ENCODE assay signal across 8 cellular contexts in the genomic region with DNA sequence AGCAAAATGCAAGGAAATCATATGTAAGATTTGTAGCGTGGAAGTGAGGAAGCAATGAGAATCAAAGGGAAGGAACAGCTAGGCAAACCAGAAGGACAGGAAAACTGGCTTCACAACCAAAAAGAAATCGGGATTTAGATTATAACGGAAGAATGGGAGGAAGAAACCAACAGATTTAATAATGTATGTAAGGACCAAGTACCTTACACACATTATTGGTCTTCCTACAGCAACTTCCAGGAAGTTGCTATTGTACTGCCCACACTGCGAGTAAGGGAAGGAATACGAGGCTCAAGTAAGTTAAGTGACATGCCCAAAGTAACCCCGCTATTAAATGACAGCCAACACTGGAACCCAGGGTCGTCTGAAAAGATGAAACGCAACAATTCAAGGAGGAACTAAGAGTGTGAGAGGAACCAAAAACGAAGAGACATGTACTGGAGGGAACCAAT. TPM values are rescaled to one million over a fixed set of nuclear protein-coding genes. Genes with fewer than 3 reads are reported as not detected.
A peak's percentile ranks its signal among the peaks of the same experiment; 100 is the strongest.
DNase-seq lines count a peak whose midpoint lies in the region; FAIRE-seq and TF ChIP-seq lines count a peak whose summit lies in the region.

No MANE protein-coding gene starts in this region.

- peak overlapping the region; percentile 100 for H3K27ac ChIP-seq in WERI-Rb-1
- H3K27ac ChIP-seq in iPS DF 6.9 (ENCODE audit: low read length) = no peak overlapping the region
- peak overlapping the region; percentile 93 for H3K27ac ChIP-seq in subcutaneous abdominal adipose tissue (ENCODE audit: low read depth, low read length)

- no peak for TF ChIP-seq CTCF in WERI-Rb-1 (IDR thresholded peaks at IDR 0.05; ENCODE audit: low read depth, low read length)

- no peaks in the 10 kb centered on the region for H3K27me3 ChIP-seq in WERI-Rb-1 (ENCODE audit: insufficient read depth, low read depth, severe bottlenecking)
- H3K27me3 ChIP-seq in iPS DF 6.9 (ENCODE audit: control insufficient read depth, insufficient read depth, low read length) = no peaks in the 10 kb centered on the region
- no peaks in the 10 kb centered on the region for H3K27me3 ChIP-seq in subcutaneous abdominal adipose tissue (ENCODE audit: control insufficient read depth in 5 of 5, insufficient read depth in 4 of 5, low read length in 5 of 5)

- DNase-seq in SKM-1 treated with dmso at 0.1 percent for 144 hours (lab: John Stamatoyannopoulos, UW; ENCODE audit: unreplicated experiment) (peak; percentile 89), SKM-1 (lab: John Stamatoyannopoulos, UW; ENCODE audit: unreplicated experiment) (no peak), WERI-Rb-1 (no peak), iPS DF 6.9 (ENCODE audit: low read depth, low spot score) (no peak), glomerular visceral epithelial cell (ENCODE audit: extremely low spot score) (no peak), foreskin melanocyte (no peak), frontal cortex (ENCODE audit: low spot score in 2 of 2) (no peak)

- peak overlapping the region; percentile 40 to 95 (median 78) for H3K9ac ChIP-seq in subcutaneous abdominal adipose tissue (ENCODE audit: low read length in 5 of 5)

- H3K4me3 ChIP-seq in WERI-Rb-1 (ENCODE audit: low read depth, low read length) (peak overlapping the region; percentile 61), iPS DF 6.9 (ENCODE audit: low read length) (peak overlapping the region; percentile 90; the same call in 1 of the 2 replicates), subcutaneous abdominal adipose tissue (ENCODE audit: low read depth in 1 of 5, low read length in 5 of 5) (peak overlapping the region; percentile 76 to 96 (median 90))

- H3K9me3 ChIP-seq in WERI-Rb-1 (ENCODE audit: severe bottlenecking) (no peaks in the 10 kb centered on the region), iPS DF 6.9 (ENCODE audit: control insufficient read depth, insufficient read depth, low read length) (no peaks in the 10 kb centered on the region), subcutaneous abdominal adipose tissue (ENCODE audit: control insufficient read depth in 5 of 5, low read length in 5 of 5) (no peaks in the 10 kb centered on the region)

- no peak for FAIRE-seq in frontal cortex (lab: Jason Lieb, UNC)

- H3K4me1 ChIP-seq in iPS DF 6.9 (ENCODE audit: control insufficient read depth, insufficient read depth, low read length) = no peaks in the 10 kb centered on the region
- peaks cover 5 to 21% (median 17%) of the 10 kb centered on the region in 5 donors for H3K4me1 ChIP-seq in subcutaneous abdominal adipose tissue (ENCODE audit: control insufficient read depth in 5 of 5, insufficient read depth in 5 of 5, low read length in 5 of 5)

- WGBS in iPS DF 6.9 (ENCODE audit: insufficient coverage, insufficient read length) = no CpG with 5 or more reads among the region's 9 CpGs

- H3K36me3 ChIP-seq in WERI-Rb-1 = peaks cover 28% of the 10 kb centered on the region
- peaks cover 7% of the 10 kb centered on the region; the same call in 1 of the 2 replicates for H3K36me3 ChIP-seq in iPS DF 6.9 (ENCODE audit: control insufficient read depth, insufficient read depth, low read length)
- H3K36me3 ChIP-seq in subcutaneous abdominal adipose tissue (ENCODE audit: control insufficient read depth in 5 of 5, insufficient read depth in 5 of 5, low read length in 5 of 5) = peaks cover under 1 to 31% (median 26%) of the 10 kb centered on the region in 5 donors

RNA-seq across cellular contexts. Expression of gene TXN2, which starts 0.5 kb away (rescaled TPM):
- 17.9 TPM for total RNA-seq in frontal cortex

RNA-seq across cellular contexts. Expression of gene FOXRED2, which starts 25.9 kb away (rescaled TPM):
- 11.0 TPM for total RNA-seq in frontal cortex

RNA-seq across cellular contexts. Expression of gene EIF3D, which starts 48.0 kb away (rescaled TPM):
- total RNA-seq in frontal cortex = 205 TPM
